In the genomic region with DNA sequence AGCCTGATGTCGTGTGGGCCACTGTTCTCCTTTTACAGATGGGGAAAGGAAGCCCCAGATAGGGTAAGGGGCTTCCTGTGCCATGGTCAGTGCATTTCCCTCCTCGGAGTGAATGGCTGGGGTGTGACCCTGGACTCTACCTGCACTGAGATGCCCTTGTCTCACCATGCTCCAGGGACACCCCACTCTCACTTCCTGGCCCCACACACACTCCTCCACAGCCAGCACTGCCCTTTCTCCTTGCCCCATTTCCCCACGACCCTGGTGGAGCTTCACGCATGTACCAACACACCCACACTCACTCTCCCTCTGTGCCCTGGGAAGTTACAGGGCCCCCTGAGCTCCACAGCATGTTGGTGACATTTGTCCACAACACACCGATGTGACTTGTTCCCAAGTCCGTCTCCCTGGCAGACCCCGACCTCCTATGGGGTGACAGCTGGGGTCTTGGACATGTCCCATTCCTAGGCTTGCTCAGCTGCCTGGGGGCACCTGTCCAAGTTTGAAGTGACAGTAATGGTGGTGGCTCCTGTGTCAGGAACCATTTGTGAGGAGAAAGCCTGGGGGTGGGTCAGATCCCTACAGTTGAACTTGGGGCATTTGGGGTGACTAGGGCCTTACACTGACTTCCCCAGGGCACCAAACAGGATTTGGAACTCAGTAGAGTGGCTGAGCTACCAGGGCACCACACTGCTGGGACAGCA, we compare ENCODE assay signal across 1 cellular context.
TF ChIP-seq lines count a peak whose summit lies in the region.

No MANE protein-coding gene starts in this region.

TF ChIP-seq in endothelial cell of umbilical vein, 7 proteins besides CTCF, POLR2A, EP300 and RAD21:
- TF ChIP-seq, protein P1, sequence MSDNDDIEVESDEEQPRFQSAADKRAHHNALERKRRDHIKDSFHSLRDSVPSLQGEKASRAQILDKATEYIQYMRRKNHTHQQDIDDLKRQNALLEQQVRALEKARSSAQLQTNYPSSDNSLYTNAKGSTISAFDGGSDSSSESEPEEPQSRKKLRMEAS (IDR thresholded peaks at IDR 0.05; ENCODE audit: insufficient read depth, insufficient read length): no peak
- TF ChIP-seq MYC (IDR thresholded peaks at IDR 0.05; ENCODE audit: low read depth, low read length): no peak
- no peak for TF ChIP-seq EZH2 (IDR thresholded peaks at IDR 0.05; ENCODE audit: borderline replicate concordance, low read depth, low read length, severe bottlenecking)
